In genomic region chr4:80185787-80186548, GRCh38 we compare ENCODE assay signal across 10 cellular contexts. TPM values are rescaled to one million over a fixed set of nuclear protein-coding genes. Genes with fewer than 3 reads are reported as not detected.
DNase-seq lines count a peak whose midpoint lies in the region; ATAC-seq and TF ChIP-seq lines count a peak whose summit lies in the region.
"Had no signal": no experiment of that assay in that cellular context is flagged by ENCODE, and none has a peak within 500 bp of the region (broad histone marks: within the 10 kb centered on the region; RNA-seq: fewer than 3 reads in every experiment).

No MANE protein-coding gene starts in this region.

- H3K9me3 ChIP-seq in colonic mucosa, result no peaks in the 10 kb centered on the region

- H3K4me3 ChIP-seq in AG09309 (ENCODE audit: control insufficient read depth, low read depth, low read length) (peak overlapping the region; percentile 95), colonic mucosa (peak overlapping the region; percentile 39)

- H3K27me3 Mint-ChIP-seq in IgD-negative memory B cell, result peaks cover 4% of the 10 kb centered on the region
- peaks cover 6 to 25% of the 10 kb centered on the region in 2 donors for H3K27me3 Mint-ChIP-seq in natural killer cell treated with Interleukin-12 subunit alpha and Interleukin-12 subunit beta and Interleukin-15 and Interleukin-18, amount 100 ng/mL, for 72 hours

- peaks cover 27 to 49% (median 35%) of the 10 kb centered on the region in 3 donors for H3K4me1 Mint-ChIP-seq in IgD-negative memory B cell
- H3K4me1 Mint-ChIP-seq in natural killer cell treated with Interleukin-12 subunit alpha and Interleukin-12 subunit beta and Interleukin-15 and Interleukin-18, amount 100 ng/mL, for 72 hours (ENCODE audit: low read depth in 2 of 2), result peaks cover 40 to 56% of the 10 kb centered on the region in 2 donors

- intact Hi-C loops in colonic mucosa (cut with DNase I), result loop anchor here (10.0 kb wide), 2 partner anchors 121 to 271 kb away; no protein-coding TSS in a partner anchor

- H3K9ac ChIP-seq in colonic mucosa (ENCODE audit: low read depth in 2 of 2, low read length in 2 of 2), result no peak overlapping the region

- TF ChIP-seq CTCF in AG09309 (IDR thresholded peaks at IDR 0.05; ENCODE audit: control insufficient read depth, insufficient read depth, low read depth, low read length, missing control alignments) (no peak), colonic mucosa (IDR thresholded peaks at IDR 0.05) (no peak)

- no peaks in the 10 kb centered on the region for H3K36me3 ChIP-seq in colonic mucosa

- H3K36me3 Mint-ChIP-seq in IgD-negative memory B cell, result peaks cover 5% of the 10 kb centered on the region
- peaks cover 16% of the 10 kb centered on the region for H3K36me3 Mint-ChIP-seq in natural killer cell treated with Interleukin-12 subunit alpha and Interleukin-12 subunit beta and Interleukin-15 and Interleukin-18, amount 100 ng/mL, for 72 hours

- peak overlapping the region; percentile 71 to 98 (median 93) for H3K27ac Mint-ChIP-seq in IgD-negative memory B cell
- peak overlapping the region; percentile 82 to 95 for H3K27ac Mint-ChIP-seq in natural killer cell treated with Interleukin-12 subunit alpha and Interleukin-12 subunit beta and Interleukin-15 and Interleukin-18, amount 100 ng/mL, for 72 hours

- H3K4me3 Mint-ChIP-seq in IgD-negative memory B cell, result peak overlapping the region; percentile 91 to 100 (median 98)
- H3K4me3 Mint-ChIP-seq in natural killer cell treated with Interleukin-12 subunit alpha and Interleukin-12 subunit beta and Interleukin-15 and Interleukin-18, amount 100 ng/mL, for 72 hours, result peak overlapping the region; percentile 95

- no peak for ATAC-seq in natural killer cell treated with Interleukin-12 subunit alpha and Interleukin-12 subunit beta and Interleukin-15 and Interleukin-18, amount 100 ng/mL, for 72 hours
- ATAC-seq in HG03521 (IDR thresholded peaks at IDR 0.05; ENCODE audit: unreplicated experiment), result no peak
- ATAC-seq in GM19035 (IDR thresholded peaks at IDR 0.05; ENCODE audit: unreplicated experiment), result no peak

- no peak overlapping the region for H3K27ac ChIP-seq in colonic mucosa

- H3K27me3 ChIP-seq in colonic mucosa, result peaks cover 36% of the 10 kb centered on the region

- no peaks in the 10 kb centered on the region for H3K9me3 Mint-ChIP-seq in IgD-negative memory B cell
- no peaks in the 10 kb centered on the region for H3K9me3 Mint-ChIP-seq in natural killer cell treated with Interleukin-12 subunit alpha and Interleukin-12 subunit beta and Interleukin-15 and Interleukin-18, amount 100 ng/mL, for 72 hours

- H3K4me1 ChIP-seq in colonic mucosa, result no peaks in the 10 kb centered on the region

- DNase-seq in AG09309 (ENCODE audit: low read depth), result no peak
- no peak for DNase-seq in colonic mucosa
- DNase-seq in natural killer cell treated with Interleukin-12 subunit alpha and Interleukin-12 subunit beta and Interleukin-15 and Interleukin-18, amount 100 ng/mL, for 72 hours (ENCODE audit: low spot score), result no peak
- no peak for DNase-seq in AG08395 (ENCODE audit: low spot score)
- no peak for DNase-seq in DMS79 (lab: John Stamatoyannopoulos, UW)
- DNase-seq: activated CD4-positive, CD25-positive, alpha-beta regulatory T cell treated with anti-CD3 and anti-CD28 coated beads, Interleukin-2, amount 50 U/mL, for 72 hours; DMS79 treated with DMSO at 0.1 percent for 48 hours had no signal

RNA-seq across cellular contexts. Expression of gene PRDM8, which starts 11.3 kb away (rescaled TPM):
- 3.8 TPM for polyA plus RNA-seq in IgD-negative memory B cell
- 1 to 10 TPM in 1 of 2 donors, under 1 TPM in 1; 0.82 to 1.6 TPM for total RNA-seq in colonic mucosa
- 10 to 100 TPM; 12.3 to 15.5 TPM for total RNA-seq in natural killer cell treated with Interleukin-12 subunit alpha and Interleukin-12 subunit beta and Interleukin-15 and Interleukin-18, amount 100 ng/mL, for 72 hours

Comparison
In these comparisons a context has a peak if more than half of its experiments do, and no peak if none do; other contexts are left out.
1. RNA of gene PRDM8, which starts 11.3 kb away (total RNA-seq): 12.3 to 15.5 TPM in natural killer cell treated with Interleukin-12 subunit alpha and Interleukin-12 subunit beta and Interleukin-15 and Interleukin-18, amount 100 ng/mL, for 72 hours; 0.82 to 1.6 TPM in colonic mucosa; every median in the first group is over 4 times any median in the second.